ENCODE assay signal across 1 cellular context in the genomic region with DNA sequence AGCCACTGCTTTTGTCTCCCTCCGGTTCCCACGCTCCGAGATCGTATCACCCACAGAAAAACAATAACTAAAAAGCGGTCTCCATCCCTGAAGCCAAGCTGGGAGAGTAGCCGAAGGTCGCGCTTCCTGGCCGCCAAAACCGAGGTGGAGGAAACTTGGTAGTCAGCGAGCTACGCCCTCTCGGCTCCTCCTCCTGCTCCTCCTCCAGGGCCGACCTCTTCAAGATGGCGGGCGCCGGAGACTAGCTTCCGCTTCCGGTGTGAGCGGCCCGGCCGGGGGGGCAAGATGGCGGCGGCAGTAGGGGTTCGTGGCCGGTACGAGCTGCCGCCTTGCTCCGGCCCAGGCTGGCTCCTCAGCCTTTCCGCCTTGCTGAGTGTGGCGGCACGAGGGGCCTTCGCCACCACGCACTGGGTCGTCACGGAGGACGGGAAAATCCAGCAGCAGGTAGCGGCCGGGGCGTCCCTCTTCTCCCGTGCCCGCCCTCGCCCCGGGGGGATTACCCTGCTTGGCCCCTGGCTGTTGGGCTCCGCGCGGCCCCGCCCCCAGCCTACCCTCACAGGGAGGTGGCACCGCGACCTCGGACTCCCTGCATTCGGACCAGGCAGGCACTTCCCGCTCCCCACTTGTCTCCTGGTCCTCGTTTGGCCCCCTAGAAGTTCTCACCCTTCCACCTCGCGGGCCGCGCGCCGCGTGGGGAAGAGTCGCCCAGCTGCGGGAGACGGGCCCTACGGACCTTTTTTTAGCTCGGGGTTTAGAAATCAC.
TF ChIP-seq lines count a peak whose summit lies in the region.

A gene with protein sequence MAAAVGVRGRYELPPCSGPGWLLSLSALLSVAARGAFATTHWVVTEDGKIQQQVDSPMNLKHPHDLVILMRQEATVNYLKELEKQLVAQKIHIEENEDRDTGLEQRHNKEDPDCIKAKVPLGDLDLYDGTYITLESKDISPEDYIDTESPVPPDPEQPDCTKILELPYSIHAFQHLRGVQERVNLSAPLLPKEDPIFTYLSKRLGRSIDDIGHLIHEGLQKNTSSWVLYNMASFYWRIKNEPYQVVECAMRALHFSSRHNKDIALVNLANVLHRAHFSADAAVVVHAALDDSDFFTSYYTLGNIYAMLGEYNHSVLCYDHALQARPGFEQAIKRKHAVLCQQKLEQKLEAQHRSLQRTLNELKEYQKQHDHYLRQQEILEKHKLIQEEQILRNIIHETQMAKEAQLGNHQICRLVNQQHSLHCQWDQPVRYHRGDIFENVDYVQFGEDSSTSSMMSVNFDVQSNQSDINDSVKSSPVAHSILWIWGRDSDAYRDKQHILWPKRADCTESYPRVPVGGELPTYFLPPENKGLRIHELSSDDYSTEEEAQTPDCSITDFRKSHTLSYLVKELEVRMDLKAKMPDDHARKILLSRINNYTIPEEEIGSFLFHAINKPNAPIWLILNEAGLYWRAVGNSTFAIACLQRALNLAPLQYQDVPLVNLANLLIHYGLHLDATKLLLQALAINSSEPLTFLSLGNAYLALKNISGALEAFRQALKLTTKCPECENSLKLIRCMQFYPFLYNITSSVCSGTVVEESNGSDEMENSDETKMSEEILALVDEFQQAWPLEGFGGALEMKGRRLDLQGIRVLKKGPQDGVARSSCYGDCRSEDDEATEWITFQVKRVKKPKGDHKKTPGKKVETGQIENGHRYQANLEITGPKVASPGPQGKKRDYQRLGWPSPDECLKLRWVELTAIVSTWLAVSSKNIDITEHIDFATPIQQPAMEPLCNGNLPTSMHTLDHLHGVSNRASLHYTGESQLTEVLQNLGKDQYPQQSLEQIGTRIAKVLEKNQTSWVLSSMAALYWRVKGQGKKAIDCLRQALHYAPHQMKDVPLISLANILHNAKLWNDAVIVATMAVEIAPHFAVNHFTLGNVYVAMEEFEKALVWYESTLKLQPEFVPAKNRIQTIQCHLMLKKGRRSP (plus strand): TSS at position 251 of the 762 bp plus-strand sequence. CDS start 35 bp downstream, at position 286.

TF ChIP-seq in HepG2, 621 proteins besides CTCF, POLR2A, EP300 and RAD21 (continued from another document and continues in another):
- TF ChIP-seq, protein P1, sequence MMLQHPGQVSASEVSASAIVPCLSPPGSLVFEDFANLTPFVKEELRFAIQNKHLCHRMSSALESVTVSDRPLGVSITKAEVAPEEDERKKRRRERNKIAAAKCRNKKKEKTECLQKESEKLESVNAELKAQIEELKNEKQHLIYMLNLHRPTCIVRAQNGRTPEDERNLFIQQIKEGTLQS (CRISPR knock-in tag; IDR thresholded peaks at IDR 0.05), result peak; percentile 35; the same call in 1 of the 2 replicates
- TF ChIP-seq, protein P2, sequence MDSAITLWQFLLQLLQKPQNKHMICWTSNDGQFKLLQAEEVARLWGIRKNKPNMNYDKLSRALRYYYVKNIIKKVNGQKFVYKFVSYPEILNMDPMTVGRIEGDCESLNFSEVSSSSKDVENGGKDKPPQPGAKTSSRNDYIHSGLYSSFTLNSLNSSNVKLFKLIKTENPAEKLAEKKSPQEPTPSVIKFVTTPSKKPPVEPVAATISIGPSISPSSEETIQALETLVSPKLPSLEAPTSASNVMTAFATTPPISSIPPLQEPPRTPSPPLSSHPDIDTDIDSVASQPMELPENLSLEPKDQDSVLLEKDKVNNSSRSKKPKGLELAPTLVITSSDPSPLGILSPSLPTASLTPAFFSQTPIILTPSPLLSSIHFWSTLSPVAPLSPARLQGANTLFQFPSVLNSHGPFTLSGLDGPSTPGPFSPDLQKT (CRISPR knock-in tag; IDR thresholded peaks at IDR 0.05; ENCODE audit: borderline replicate concordance), result no peak
- TF ChIP-seq ISL2 (CRISPR knock-in tag; IDR thresholded peaks at IDR 0.05) (peak; percentile 58; the same call in 1 of the 2 replicates), ZFY (CRISPR knock-in tag; IDR thresholded peaks at IDR 0.05) (peak; percentile 95), ZBTB38 (CRISPR knock-in tag; IDR thresholded peaks at IDR 0.05) (peak; percentile 63; the same call in 1 of the 2 replicates), SMARCE1 (IDR thresholded peaks at IDR 0.05; ENCODE audit: borderline replicate concordance) (no peak), ZFP1 (CRISPR knock-in tag; IDR thresholded peaks at IDR 0.05) (no peak), NFKBIZ (CRISPR knock-in tag; IDR thresholded peaks at IDR 0.05) (0 out of 2 replicates have a peak, but pooled peaks have one; percentile 34), EEA1 (CRISPR knock-in tag; IDR thresholded peaks at IDR 0.05; ENCODE audit: borderline replicate concordance) (0 out of 2 replicates have a peak, but pooled peaks have one; percentile 75), ZNF335 (CRISPR knock-in tag; IDR thresholded peaks at IDR 0.05) (no peak), ZNF775 (CRISPR knock-in tag; IDR thresholded peaks at IDR 0.05; ENCODE audit: borderline replicate concordance) (no peak), MEIS2 (CRISPR knock-in tag; IDR thresholded peaks at IDR 0.05) (peak; percentile 72; the same call in 1 of the 2 replicates), ZNF292 (CRISPR knock-in tag; IDR thresholded peaks at IDR 0.05; ENCODE audit: borderline replicate concordance, low read depth) (peak; percentile 49; the same call in 1 of the 2 replicates), ARNT2 (CRISPR knock-in tag; IDR thresholded peaks at IDR 0.05; ENCODE audit: low read depth) (peak; percentile 72; the same call in 1 of the 2 replicates), SMC3 (IDR thresholded peaks at IDR 0.05; ENCODE audit: low read length) (no peak), JARID2 (CRISPR knock-in tag; IDR thresholded peaks at IDR 0.05; ENCODE audit: insufficient replicate concordance) (no peak), ELF1 (CRISPR knock-in tag; IDR thresholded peaks at IDR 0.05) (peak; percentile 90), SMARCC2 (IDR thresholded peaks at IDR 0.05) (no peak), HOXA3 (CRISPR knock-in tag; IDR thresholded peaks at IDR 0.05) (peak; percentile 99), CBFB (CRISPR knock-in tag; IDR thresholded peaks at IDR 0.05) (peak; percentile 58; the same call in 1 of the 2 replicates), MEF2D (CRISPR knock-in tag; IDR thresholded peaks at IDR 0.05) (peak; percentile 70; the same call in 1 of the 2 replicates), GATAD1 (CRISPR knock-in tag; IDR thresholded peaks at IDR 0.05) (peak; percentile 93), ZSCAN29 (CRISPR knock-in tag; conservative IDR thresholded peaks at IDR 0.05) (peak; percentile 89; the same call in 1 of the 2 replicates), ZNF781 (CRISPR knock-in tag; IDR thresholded peaks at IDR 0.05; ENCODE audit: borderline replicate concordance, not compliant biosample characterization) (peak; percentile 45), NCOA5 (CRISPR knock-in tag; IDR thresholded peaks at IDR 0.05) (no peak), MED1 (CRISPR knock-in tag; IDR thresholded peaks at IDR 0.05) (peak; percentile 55; the same call in 1 of the 2 replicates), RARG (CRISPR knock-in tag; IDR thresholded peaks at IDR 0.05; ENCODE audit: low read depth) (no peak), ZSCAN30 (CRISPR knock-in tag; IDR thresholded peaks at IDR 0.05) (no peak), KLF12 (CRISPR knock-in tag; IDR thresholded peaks at IDR 0.05; ENCODE audit: borderline replicate concordance) (no peak), SIN3A (IDR thresholded peaks at IDR 0.05; ENCODE audit: borderline replicate concordance, low read depth, low read length) (peak; percentile 21; the same call in 1 of the 2 replicates), ZFYVE20 (CRISPR knock-in tag; IDR thresholded peaks at IDR 0.05; ENCODE audit: borderline replicate concordance, low read depth) (no peak; the same call in 1 of the 2 replicates), MATR3 (CRISPR knock-in tag; IDR thresholded peaks at IDR 0.05) (no peak), ZSCAN9 (CRISPR knock-in tag; IDR thresholded peaks at IDR 0.05; ENCODE audit: borderline replicate concordance) (peak; percentile 54; the same call in 1 of the 2 replicates), HNRNPUL1 (IDR thresholded peaks at IDR 0.05; ENCODE audit: low read depth, low read length) (peak; percentile 39; the same call in 1 of the 2 replicates), EED (CRISPR knock-in tag; IDR thresholded peaks at IDR 0.05) (peak; percentile 90; the same call in 1 of the 2 replicates), ZNF749 (CRISPR knock-in tag; IDR thresholded peaks at IDR 0.05; ENCODE audit: borderline replicate concordance) (peak; percentile 79), WIZ (CRISPR knock-in tag; IDR thresholded peaks at IDR 0.05) (peak; percentile 71; the same call in 1 of the 2 replicates)
- TF ChIP-seq, protein P3, sequence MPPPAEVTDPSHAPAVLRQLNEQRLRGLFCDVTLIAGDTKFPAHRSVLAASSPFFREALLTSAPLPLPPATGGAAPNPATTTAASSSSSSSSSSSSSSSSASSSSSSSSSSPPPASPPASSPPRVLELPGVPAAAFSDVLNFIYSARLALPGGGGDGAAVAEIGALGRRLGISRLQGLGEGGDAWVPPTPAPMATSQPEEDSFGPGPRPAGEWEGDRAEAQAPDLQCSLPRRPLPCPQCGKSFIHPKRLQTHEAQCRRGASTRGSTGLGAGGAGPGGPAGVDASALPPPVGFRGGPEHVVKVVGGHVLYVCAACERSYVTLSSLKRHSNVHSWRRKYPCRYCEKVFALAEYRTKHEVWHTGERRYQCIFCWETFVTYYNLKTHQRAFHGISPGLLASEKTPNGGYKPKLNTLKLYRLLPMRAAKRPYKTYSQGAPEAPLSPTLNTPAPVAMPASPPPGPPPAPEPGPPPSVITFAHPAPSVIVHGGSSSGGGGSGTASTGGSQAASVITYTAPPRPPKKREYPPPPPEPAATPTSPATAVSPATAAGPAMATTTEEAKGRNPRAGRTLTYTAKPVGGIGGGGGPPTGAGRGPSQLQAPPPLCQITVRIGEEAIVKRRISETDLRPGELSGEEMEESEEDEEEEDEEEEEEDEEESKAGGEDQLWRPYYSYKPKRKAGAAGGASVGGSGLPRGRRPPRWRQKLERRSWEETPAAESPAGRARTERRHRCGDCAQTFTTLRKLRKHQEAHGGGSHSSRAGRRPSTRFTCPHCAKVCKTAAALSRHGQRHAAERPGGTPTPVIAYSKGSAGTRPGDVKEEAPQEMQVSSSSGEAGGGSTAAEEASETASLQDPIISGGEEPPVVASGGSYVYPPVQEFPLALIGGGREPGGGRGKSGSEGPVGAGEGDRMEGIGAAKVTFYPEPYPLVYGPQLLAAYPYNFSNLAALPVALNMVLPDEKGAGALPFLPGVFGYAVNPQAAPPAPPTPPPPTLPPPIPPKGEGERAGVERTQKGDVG (CRISPR knock-in tag; IDR thresholded peaks at IDR 0.05; ENCODE audit: borderline replicate concordance), result peak; percentile 65; the same call in 1 of the 2 replicates
- TF ChIP-seq, protein P4, sequence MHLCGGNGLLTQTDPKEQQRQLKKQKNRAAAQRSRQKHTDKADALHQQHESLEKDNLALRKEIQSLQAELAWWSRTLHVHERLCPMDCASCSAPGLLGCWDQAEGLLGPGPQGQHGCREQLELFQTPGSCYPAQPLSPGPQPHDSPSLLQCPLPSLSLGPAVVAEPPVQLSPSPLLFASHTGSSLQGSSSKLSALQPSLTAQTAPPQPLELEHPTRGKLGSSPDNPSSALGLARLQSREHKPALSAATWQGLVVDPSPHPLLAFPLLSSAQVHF (CRISPR knock-in tag; IDR thresholded peaks at IDR 0.05), result 0 out of 2 replicates have a peak, but pooled peaks have one; percentile 58
- TF ChIP-seq, protein P5, sequence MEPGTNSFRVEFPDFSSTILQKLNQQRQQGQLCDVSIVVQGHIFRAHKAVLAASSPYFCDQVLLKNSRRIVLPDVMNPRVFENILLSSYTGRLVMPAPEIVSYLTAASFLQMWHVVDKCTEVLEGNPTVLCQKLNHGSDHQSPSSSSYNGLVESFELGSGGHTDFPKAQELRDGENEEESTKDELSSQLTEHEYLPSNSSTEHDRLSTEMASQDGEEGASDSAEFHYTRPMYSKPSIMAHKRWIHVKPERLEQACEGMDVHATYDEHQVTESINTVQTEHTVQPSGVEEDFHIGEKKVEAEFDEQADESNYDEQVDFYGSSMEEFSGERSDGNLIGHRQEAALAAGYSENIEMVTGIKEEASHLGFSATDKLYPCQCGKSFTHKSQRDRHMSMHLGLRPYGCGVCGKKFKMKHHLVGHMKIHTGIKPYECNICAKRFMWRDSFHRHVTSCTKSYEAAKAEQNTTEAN (CRISPR knock-in tag; conservative IDR thresholded peaks at IDR 0.05), result no peak
- TF ChIP-seq, protein P6, sequence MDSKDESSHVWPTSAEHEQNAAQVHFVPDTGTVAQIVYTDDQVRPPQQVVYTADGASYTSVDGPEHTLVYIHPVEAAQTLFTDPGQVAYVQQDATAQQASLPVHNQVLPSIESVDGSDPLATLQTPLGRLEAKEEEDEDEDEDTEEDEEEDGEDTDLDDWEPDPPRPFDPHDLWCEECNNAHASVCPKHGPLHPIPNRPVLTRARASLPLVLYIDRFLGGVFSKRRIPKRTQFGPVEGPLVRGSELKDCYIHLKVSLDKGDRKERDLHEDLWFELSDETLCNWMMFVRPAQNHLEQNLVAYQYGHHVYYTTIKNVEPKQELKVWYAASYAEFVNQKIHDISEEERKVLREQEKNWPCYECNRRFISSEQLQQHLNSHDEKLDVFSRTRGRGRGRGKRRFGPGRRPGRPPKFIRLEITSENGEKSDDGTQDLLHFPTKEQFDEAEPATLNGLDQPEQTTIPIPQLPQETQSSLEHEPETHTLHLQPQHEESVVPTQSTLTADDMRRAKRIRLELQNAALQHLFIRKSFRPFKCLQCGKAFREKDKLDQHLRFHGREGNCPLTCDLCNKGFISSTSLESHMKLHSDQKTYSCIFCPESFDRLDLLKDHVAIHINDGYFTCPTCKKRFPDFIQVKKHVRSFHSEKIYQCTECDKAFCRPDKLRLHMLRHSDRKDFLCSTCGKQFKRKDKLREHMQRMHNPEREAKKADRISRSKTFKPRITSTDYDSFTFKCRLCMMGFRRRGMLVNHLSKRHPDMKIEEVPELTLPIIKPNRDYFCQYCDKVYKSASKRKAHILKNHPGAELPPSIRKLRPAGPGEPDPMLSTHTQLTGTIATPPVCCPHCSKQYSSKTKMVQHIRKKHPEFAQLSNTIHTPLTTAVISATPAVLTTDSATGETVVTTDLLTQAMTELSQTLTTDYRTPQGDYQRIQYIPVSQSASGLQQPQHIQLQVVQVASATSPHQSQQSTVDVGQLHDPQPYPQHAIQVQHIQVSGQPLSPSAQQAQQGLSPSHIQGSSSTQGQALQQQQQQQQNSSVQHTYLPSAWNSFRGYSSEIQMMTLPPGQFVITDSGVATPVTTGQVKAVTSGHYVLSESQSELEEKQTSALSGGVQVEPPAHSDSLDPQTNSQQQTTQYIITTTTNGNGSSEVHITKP (CRISPR knock-in tag; IDR thresholded peaks at IDR 0.05; ENCODE audit: low read depth), result no peak
- TF ChIP-seq, protein P7, sequence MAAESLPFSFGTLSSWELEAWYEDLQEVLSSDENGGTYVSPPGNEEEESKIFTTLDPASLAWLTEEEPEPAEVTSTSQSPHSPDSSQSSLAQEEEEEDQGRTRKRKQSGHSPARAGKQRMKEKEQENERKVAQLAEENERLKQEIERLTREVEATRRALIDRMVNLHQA (CRISPR knock-in tag; IDR thresholded peaks at IDR 0.05), result no peak
- TF ChIP-seq, protein P8, sequence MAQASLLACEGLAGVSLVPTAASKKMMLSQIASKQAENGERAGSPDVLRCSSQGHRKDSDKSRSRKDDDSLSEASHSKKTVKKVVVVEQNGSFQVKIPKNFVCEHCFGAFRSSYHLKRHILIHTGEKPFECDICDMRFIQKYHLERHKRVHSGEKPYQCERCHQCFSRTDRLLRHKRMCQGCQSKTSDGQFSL (CRISPR knock-in tag; IDR thresholded peaks at IDR 0.05), result peak; percentile 92
- TF ChIP-seq, protein P9, sequence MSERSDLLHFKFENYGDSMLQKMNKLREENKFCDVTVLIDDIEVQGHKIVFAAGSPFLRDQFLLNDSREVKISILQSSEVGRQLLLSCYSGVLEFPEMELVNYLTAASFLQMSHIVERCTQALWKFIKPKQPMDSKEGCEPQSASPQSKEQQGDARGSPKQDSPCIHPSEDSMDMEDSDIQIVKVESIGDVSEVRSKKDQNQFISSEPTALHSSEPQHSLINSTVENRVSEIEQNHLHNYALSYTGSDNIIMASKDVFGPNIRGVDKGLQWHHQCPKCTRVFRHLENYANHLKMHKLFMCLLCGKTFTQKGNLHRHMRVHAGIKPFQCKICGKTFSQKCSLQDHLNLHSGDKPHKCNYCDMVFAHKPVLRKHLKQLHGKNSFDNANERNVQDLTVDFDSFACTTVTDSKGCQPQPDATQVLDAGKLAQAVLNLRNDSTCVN (CRISPR knock-in tag; IDR thresholded peaks at IDR 0.05; ENCODE audit: borderline replicate concordance), result peak; percentile 64
